In the genomic region with DNA sequence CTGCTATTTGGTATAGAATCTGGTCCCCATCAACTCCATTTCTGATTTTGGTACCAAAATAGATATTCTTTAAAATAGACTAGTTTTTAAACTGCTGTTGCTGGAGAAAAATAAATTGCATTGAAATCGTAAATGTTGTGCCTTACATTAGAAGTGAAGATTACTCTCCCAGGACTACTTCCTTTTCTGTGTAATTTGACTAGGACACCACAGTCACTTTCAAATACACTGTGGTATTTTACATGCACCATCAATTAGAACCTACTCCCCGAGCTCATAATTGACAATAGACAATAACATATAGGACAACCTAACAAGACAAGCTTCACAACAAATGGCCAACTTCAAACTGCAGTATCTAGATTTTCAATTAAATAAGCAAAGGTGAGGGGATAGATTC, we compare ENCODE assay signal across 1 cellular context.
TF ChIP-seq lines count a peak whose summit lies in the region.

No MANE protein-coding gene starts in this region.

TF ChIP-seq in HepG2, 621 proteins besides CTCF, POLR2A, EP300 and RAD21 (continued from another document):
- TF ChIP-seq, protein P1, sequence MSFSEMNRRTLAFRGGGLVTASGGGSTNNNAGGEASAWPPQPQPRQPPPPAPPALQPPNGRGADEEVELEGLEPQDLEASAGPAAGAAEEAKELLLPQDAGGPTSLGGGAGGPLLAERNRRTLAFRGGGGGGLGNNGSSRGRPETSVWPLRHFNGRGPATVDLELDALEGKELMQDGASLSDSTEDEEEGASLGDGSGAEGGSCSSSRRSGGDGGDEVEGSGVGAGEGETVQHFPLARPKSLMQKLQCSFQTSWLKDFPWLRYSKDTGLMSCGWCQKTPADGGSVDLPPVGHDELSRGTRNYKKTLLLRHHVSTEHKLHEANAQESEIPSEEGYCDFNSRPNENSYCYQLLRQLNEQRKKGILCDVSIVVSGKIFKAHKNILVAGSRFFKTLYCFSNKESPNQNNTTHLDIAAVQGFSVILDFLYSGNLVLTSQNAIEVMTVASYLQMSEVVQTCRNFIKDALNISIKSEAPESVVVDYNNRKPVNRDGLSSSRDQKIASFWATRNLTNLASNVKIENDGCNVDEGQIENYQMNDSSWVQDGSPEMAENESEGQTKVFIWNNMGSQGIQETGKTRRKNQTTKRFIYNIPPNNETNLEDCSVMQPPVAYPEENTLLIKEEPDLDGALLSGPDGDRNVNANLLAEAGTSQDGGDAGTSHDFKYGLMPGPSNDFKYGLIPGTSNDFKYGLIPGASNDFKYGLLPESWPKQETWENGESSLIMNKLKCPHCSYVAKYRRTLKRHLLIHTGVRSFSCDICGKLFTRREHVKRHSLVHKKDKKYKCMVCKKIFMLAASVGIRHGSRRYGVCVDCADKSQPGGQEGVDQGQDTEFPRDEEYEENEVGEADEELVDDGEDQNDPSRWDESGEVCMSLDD (CRISPR knock-in tag; IDR thresholded peaks at IDR 0.05; ENCODE audit: borderline replicate concordance) = no peak
- TF ChIP-seq, protein P2, sequence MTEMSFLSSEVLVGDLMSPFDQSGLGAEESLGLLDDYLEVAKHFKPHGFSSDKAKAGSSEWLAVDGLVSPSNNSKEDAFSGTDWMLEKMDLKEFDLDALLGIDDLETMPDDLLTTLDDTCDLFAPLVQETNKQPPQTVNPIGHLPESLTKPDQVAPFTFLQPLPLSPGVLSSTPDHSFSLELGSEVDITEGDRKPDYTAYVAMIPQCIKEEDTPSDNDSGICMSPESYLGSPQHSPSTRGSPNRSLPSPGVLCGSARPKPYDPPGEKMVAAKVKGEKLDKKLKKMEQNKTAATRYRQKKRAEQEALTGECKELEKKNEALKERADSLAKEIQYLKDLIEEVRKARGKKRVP (CRISPR knock-in tag; IDR thresholded peaks at IDR 0.05) = no peak
- TF ChIP-seq, protein P3, sequence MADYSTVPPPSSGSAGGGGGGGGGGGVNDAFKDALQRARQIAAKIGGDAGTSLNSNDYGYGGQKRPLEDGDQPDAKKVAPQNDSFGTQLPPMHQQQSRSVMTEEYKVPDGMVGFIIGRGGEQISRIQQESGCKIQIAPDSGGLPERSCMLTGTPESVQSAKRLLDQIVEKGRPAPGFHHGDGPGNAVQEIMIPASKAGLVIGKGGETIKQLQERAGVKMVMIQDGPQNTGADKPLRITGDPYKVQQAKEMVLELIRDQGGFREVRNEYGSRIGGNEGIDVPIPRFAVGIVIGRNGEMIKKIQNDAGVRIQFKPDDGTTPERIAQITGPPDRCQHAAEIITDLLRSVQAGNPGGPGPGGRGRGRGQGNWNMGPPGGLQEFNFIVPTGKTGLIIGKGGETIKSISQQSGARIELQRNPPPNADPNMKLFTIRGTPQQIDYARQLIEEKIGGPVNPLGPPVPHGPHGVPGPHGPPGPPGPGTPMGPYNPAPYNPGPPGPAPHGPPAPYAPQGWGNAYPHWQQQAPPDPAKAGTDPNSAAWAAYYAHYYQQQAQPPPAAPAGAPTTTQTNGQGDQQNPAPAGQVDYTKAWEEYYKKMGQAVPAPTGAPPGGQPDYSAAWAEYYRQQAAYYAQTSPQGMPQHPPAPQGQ (CRISPR knock-in tag; IDR thresholded peaks at IDR 0.05; ENCODE audit: borderline replicate concordance) = no peak
- TF ChIP-seq PHB2 (IDR thresholded peaks at IDR 0.05; ENCODE audit: partially characterized antibody) = no peak
